Comparison of ENCODE assay signal across 8 cellular contexts in the genomic region with DNA sequence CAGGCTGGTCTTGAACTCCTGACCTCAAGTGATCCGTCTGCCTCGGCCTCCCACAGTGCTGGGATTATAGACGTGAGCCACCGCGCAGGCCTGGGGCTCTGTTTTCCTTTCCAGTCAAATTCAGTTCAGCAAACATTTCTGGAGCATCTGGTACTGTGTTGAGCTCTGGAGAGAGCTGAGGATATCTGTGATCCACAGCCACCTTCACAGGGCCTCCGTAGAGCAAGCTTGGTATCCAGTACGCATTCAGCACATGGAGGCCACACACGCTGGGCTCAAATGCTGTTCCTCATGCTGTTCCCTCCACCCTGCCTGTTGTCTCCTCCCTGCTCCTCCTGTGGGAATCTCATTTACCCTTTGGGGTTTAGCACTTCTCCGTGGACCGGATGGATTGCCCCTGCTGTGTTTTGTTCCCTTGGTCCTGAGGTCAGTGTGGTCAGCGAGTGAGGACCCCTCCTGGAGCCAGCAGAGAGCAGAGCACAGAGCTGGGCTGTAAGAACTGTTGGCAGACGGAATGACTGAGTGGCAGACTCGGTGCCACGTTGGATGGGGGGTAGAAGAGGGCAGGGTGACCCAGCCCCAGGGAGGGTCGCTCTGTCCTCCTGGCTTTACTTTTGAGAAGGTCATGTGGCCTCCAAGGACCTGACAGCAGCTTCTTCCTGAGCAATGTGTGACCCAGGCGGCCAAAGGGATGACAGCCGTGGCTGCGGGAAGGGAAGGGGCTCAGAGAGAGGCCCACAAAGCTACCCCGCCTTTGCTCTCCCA. TPM values are rescaled to one million over a fixed set of nuclear protein-coding genes. Genes with fewer than 3 reads are reported as not detected.
DNase-seq lines count a peak whose midpoint lies in the region; ATAC-seq and TF ChIP-seq lines count a peak whose summit lies in the region.

No MANE protein-coding gene starts in this region.

- H3K4me1 ChIP-seq in lower lobe of right lung (peaks cover 28% of the 10 kb centered on the region), tibial artery (peaks cover 0 to 26% (median 23%) of the 10 kb centered on the region in 4 donors)

- H3K9me3 Mint-ChIP-seq in activated naive CD4-positive, alpha-beta T cell treated with anti-CD3 and anti-CD28 coated beads, Interleukin-2, amount 10 ng/mL, durations not matched to agents 7 days and 5 days = no peaks in the 10 kb centered on the region

- ATAC-seq in lower lobe of right lung = peak in 1 of 2 donors; percentile 2

- CTCF ChIA-PET in activated naive CD4-positive, alpha-beta T cell treated with anti-CD3 and anti-CD28 coated beads, Interleukin-2, amount 10 ng/mL, durations not matched to agents 7 days and 5 days (lab: Charles Lee) = interaction anchor here (0.7 to 4.6 kb wide), 4 partner anchors 15 to 176 kb away, joined by 3 to 24 read pairs (median 10); no protein-coding TSS in a partner anchor

- peaks cover 29% of the 10 kb centered on the region for H3K27me3 Mint-ChIP-seq in activated naive CD4-positive, alpha-beta T cell treated with anti-CD3 and anti-CD28 coated beads, Interleukin-2, amount 10 ng/mL, durations not matched to agents 7 days and 5 days

- no peaks in the 10 kb centered on the region for H3K9me3 ChIP-seq in lower lobe of right lung
- H3K9me3 ChIP-seq in tibial artery = no peaks in the 10 kb centered on the region

- no peak for DNase-seq in activated naive CD4-positive, alpha-beta T cell treated with anti-CD3 and anti-CD28 coated beads, Interleukin-2, amount 10 ng/mL, durations not matched to agents 7 days and 5 days
- DNase-seq in activated naive CD4-positive, alpha-beta T cell treated with anti-CD3 and anti-CD28 coated beads, Interleukin-2, amount 50 U/mL, for 16 hours = no peak
- DNase-seq in astrocyte of the cerebellum (ENCODE audit: low read depth) (no peak), lower lobe of right lung (no peak), tibial artery (peak in 1 of 2 donors; percentile 48), GM13977 (ENCODE audit: low spot score) (no peak), amygdala (lab: John Stamatoyannopoulos, UW) (no peak), nucleus accumbens (lab: John Stamatoyannopoulos, UW) (no peak)

- H3K27ac ChIP-seq in lower lobe of right lung = peak overlapping the region; percentile 31
- peak overlapping the region; percentile 59 to 68 for H3K27ac ChIP-seq in tibial artery

- H3K4me3 Mint-ChIP-seq in activated naive CD4-positive, alpha-beta T cell treated with anti-CD3 and anti-CD28 coated beads, Interleukin-2, amount 10 ng/mL, durations not matched to agents 7 days and 5 days = peak overlapping the region; percentile 68

- intact Hi-C loops in lower lobe of right lung (cut with DNase I) (no loop called here), tibial artery (cut with DNase I; ENCODE audit: low total_unique reads) (no loop called here)

- TF ChIP-seq CTCF in astrocyte of the cerebellum (IDR thresholded peaks at IDR 0.05; ENCODE audit: low read depth, low read length, missing control alignments) (no peak), lower lobe of right lung (IDR thresholded peaks at IDR 0.05) (no peak), tibial artery (IDR thresholded peaks at IDR 0.05) (no peak), GM13977 (IDR thresholded peaks at IDR 0.05; ENCODE audit: extremely low read depth, insufficient read depth, missing control alignments) (no peak)

- H3K36me3 ChIP-seq in lower lobe of right lung (no peaks in the 10 kb centered on the region), tibial artery (peaks cover 0 to 8% (median 7%) of the 10 kb centered on the region in 3 donors)

- no peaks in the 10 kb centered on the region for H3K36me3 Mint-ChIP-seq in activated naive CD4-positive, alpha-beta T cell treated with anti-CD3 and anti-CD28 coated beads, Interleukin-2, amount 10 ng/mL, durations not matched to agents 7 days and 5 days

- H3K4me3 ChIP-seq in astrocyte of the cerebellum (ENCODE audit: low read depth, low read length) (peak overlapping the region; percentile 46), lower lobe of right lung (peak overlapping the region; percentile 68), tibial artery (peak overlapping the region; percentile 57 to 67)

- H3K27ac Mint-ChIP-seq in activated naive CD4-positive, alpha-beta T cell treated with anti-CD3 and anti-CD28 coated beads, Interleukin-2, amount 10 ng/mL, durations not matched to agents 7 days and 5 days = no peak overlapping the region

- H3K4me1 Mint-ChIP-seq in activated naive CD4-positive, alpha-beta T cell treated with anti-CD3 and anti-CD28 coated beads, Interleukin-2, amount 10 ng/mL, durations not matched to agents 7 days and 5 days = peaks cover 13% of the 10 kb centered on the region

- no peaks in the 10 kb centered on the region for H3K27me3 ChIP-seq in lower lobe of right lung (ENCODE audit: low read depth)
- H3K27me3 ChIP-seq in tibial artery = no peaks in the 10 kb centered on the region

- in situ Hi-C loops in astrocyte of the cerebellum (cut with HindIII; ENCODE audit: low sequenced_read_pairs) (loop anchor here (25.0 kb wide), 1 partner anchor 165 kb away; no protein-coding TSS in a partner anchor), GM13977 (cut with MboI; ENCODE audit: low pct_unique_long_range_greater_than_20kb, low sequenced_read_pairs, unreplicated experiment) (no loop called here)

RNA-seq across cellular contexts. Expression of a gene that starts 0.9 kb away (rescaled TPM):
- total RNA-seq in lower lobe of right lung = 2.0 TPM

RNA-seq across cellular contexts. Expression of a gene that starts 33.2 kb away (rescaled TPM):
- total RNA-seq in lower lobe of right lung = 3.0 TPM

RNA-seq across cellular contexts. Expression of a gene that starts 40.5 kb away (rescaled TPM):
- 82.7 TPM for total RNA-seq in lower lobe of right lung

RNA-seq across cellular contexts. Expression of a gene that starts 46.2 kb away (rescaled TPM):
- 0.12 TPM for total RNA-seq in lower lobe of right lung
